8 cellular contexts compared by ENCODE assay signal in the genomic region with DNA sequence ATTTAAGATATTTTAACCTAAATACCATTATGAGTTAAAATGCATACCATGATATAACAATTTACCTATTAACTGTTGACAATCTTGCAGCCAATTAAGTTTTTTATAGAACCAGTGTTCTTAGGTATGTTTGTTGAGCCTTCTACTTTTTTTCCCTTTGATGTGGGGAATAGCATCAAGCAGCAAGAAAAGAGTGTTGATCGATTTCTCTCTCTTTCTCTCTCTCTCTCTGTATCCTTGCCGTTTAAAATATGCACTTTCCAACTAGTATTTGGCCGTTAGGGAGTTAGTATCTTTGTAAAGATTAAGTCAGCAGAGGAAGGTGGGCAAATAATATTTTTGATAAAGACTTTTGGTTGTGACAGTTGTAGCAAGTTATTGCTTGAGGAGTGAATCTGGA. TPM values are rescaled to one million over a fixed set of nuclear protein-coding genes. Genes with fewer than 3 reads are reported as not detected.
DNase-seq lines count a peak whose midpoint lies in the region; ATAC-seq and TF ChIP-seq lines count a peak whose summit lies in the region.

No MANE protein-coding gene starts in this region.

- in situ Hi-C loops in GM23248 (cut with MboI): loop anchor here (10.0 kb wide), 1 partner anchor 101 kb away; no protein-coding TSS in a partner anchor
- in situ Hi-C loops in gastrocnemius medialis (cut with MboI; ENCODE audit: low sequenced_read_pairs in 4 of 4): no loop called here

- DNase-seq in GM23248: no peak
- DNase-seq in T-cell: no peak
- no peak for DNase-seq in esophagus squamous epithelium (lab: John Stamatoyannopoulos, UW)
- DNase-seq in gastrocnemius medialis: no peak
- DNase-seq in putamen (ENCODE audit: low spot score): no peak

- ATAC-seq in T-cell (replicated peaks in 1 of 4) (no peak), gastrocnemius medialis (no peak), GM19455 (IDR thresholded peaks at IDR 0.05; ENCODE audit: unreplicated experiment) (no peak), GM18873 (IDR thresholded peaks at IDR 0.05; ENCODE audit: low FRiP score, unreplicated experiment) (no peak), HG03432 (IDR thresholded peaks at IDR 0.05; ENCODE audit: unreplicated experiment) (no peak)

- intact Hi-C loops in esophagus squamous epithelium (cut with DNase I): no loop called here
- intact Hi-C loops in gastrocnemius medialis (cut with DNase I; ENCODE audit: low total_unique reads): loop anchor here (5.0 kb wide), 1 partner anchor 161 kb away; no protein-coding TSS in a partner anchor

- H3K4me1 ChIP-seq in GM23248 (ENCODE audit: insufficient read depth) (peaks cover 70% of the 10 kb centered on the region), esophagus squamous epithelium (peaks cover 36 to 84% (median 50%) of the 10 kb centered on the region in 3 donors), gastrocnemius medialis (peaks cover 68 to 69% of the 10 kb centered on the region in 2 donors)

- no peak for TF ChIP-seq CTCF in esophagus squamous epithelium (IDR thresholded peaks at IDR 0.05)
- no peak for TF ChIP-seq CTCF in gastrocnemius medialis (IDR thresholded peaks at IDR 0.05 in 4 of 5, conservative IDR thresholded peaks at IDR 0.05 in 1 of 5)

- peaks cover 73 to 85% (median 76%) of the 10 kb centered on the region in 3 donors for H3K4me1 Mint-ChIP-seq in T-cell

- H3K79me2 ChIP-seq in GM23248 (ENCODE audit: insufficient read depth): peaks cover 95% of the 10 kb centered on the region

- peak overlapping the region; percentile 89 for H3K4me3 ChIP-seq in GM23248
- peak overlapping the region in 3 of 4 donors; percentile 55 to 87 (median 73) for H3K4me3 ChIP-seq in esophagus squamous epithelium
- H3K4me3 ChIP-seq in gastrocnemius medialis: peak overlapping the region; percentile 64 to 70 (median 67)

- H3K27me3 ChIP-seq in GM23248 (replicated peaks; ENCODE audit: insufficient read depth): no peaks in the 10 kb centered on the region
- H3K27me3 ChIP-seq in esophagus squamous epithelium: no peaks in the 10 kb centered on the region
- H3K27me3 ChIP-seq in gastrocnemius medialis: no peaks in the 10 kb centered on the region

- H2AFZ ChIP-seq in GM23248: no peak overlapping the region

- H3K27me3 Mint-ChIP-seq in T-cell: no peaks in the 10 kb centered on the region

- POLR2A ChIA-PET in T-cell (lab: Charles Lee): interaction anchor here (0.5 to 11.6 kb wide), 10 partner anchors 9 to 108 kb away, joined by 3 to 372 read pairs (median 7); no protein-coding TSS in a partner anchor

- CTCF ChIA-PET in T-cell (lab: Charles Lee): interaction anchor here in 1 of 2 donors (0.7 to 3.4 kb wide), 4 partner anchors 9 to 109 kb away, joined by 3 to 32 read pairs (median 17); no protein-coding TSS in a partner anchor

- peaks cover 35% of the 10 kb centered on the region for H3K36me3 Mint-ChIP-seq in T-cell

- H3K27ac Mint-ChIP-seq in T-cell: peak overlapping the region; percentile 100

- peaks cover 92% of the 10 kb centered on the region for H3F3A ChIP-seq in GM23248 (ENCODE audit: insufficient read depth)

- H3K9me3 Mint-ChIP-seq in T-cell: no peaks in the 10 kb centered on the region

- WGBS in GM23248 (ENCODE audit: low coverage in 1 of 2, low lambda C conversion rate in 2 of 2, missing lambda C conversion rate in 2 of 2), 2 experiments: 27 to 31% methylated on average over 3 of the region's 3 CpGs
- 6 to 8% methylated on average over 3 of the region's 3 CpGs for WGBS in esophagus squamous epithelium, 2 donors

- peak overlapping the region; percentile 100 for H3K4me2 ChIP-seq in GM23248 (ENCODE audit: unreplicated experiment)

- H3K27ac ChIP-seq in GM23248 (peak overlapping the region; percentile 98), esophagus squamous epithelium (peak overlapping the region; percentile 95 to 100 (median 96)), gastrocnemius medialis (peak overlapping the region; percentile 91 to 97 (median 96))

- H3K9me3 ChIP-seq in GM23248 (ENCODE audit: low read depth) (no peaks in the 10 kb centered on the region), esophagus squamous epithelium (no peaks in the 10 kb centered on the region), gastrocnemius medialis (no peaks in the 10 kb centered on the region)

- no peaks in the 10 kb centered on the region for H4K20me1 ChIP-seq in GM23248 (ENCODE audit: insufficient read depth)

- no peaks in the 10 kb centered on the region for H3K9me2 ChIP-seq in GM23248 (ENCODE audit: insufficient read depth)

- peaks cover 19% of the 10 kb centered on the region for H3K36me3 ChIP-seq in GM23248 (ENCODE audit: low read depth)
- H3K36me3 ChIP-seq in esophagus squamous epithelium: peaks cover 0 to 14% (median 0%) of the 10 kb centered on the region in 3 donors
- no peaks in the 10 kb centered on the region for H3K36me3 ChIP-seq in gastrocnemius medialis

- H3K4me3 Mint-ChIP-seq in T-cell: peak overlapping the region; percentile 93 to 99 (median 99)

- H3K9ac ChIP-seq in GM23248: peak overlapping the region; percentile 99

- TF ChIP-seq POLR2A in esophagus squamous epithelium (IDR thresholded peaks at IDR 0.05) (no peak), gastrocnemius medialis (IDR thresholded peaks at IDR 0.05) (no peak)

RNA-seq across cellular contexts. Expression of gene CHD2, which starts 5.9 kb away (rescaled TPM):
- total RNA-seq in GM23248 (2014; rRNA removed; shearing (Covaris generic)): 39.0 and 54.4 TPM in 2 replicates
- polyA plus RNA-seq in GM23248 (2016; fragmentation: Nextera tagmentation; extraction: Ambion mirVana): 36.5 and 37.0 TPM in 2 replicates
- total RNA-seq in T-cell: 100 to 1,000 TPM; 231 to 506 (median 266) TPM
- total RNA-seq in esophagus squamous epithelium: 100 to 1,000 TPM in 1 of 4 donors, 10 to 100 TPM in 3; 36.1 to 132 (median 74.8) TPM
- total RNA-seq in gastrocnemius medialis: 10 to 100 TPM; 26.9 to 55.5 (median 33.7) TPM
